Comparison of ENCODE assay signal across 16 cellular contexts in genomic region chr6:29447670-29448069, GRCh38. TPM values are rescaled to one million over a fixed set of nuclear protein-coding genes. Genes with fewer than 3 reads are reported as not detected.
DNase-seq lines count a peak whose midpoint lies in the region; ATAC-seq and TF ChIP-seq lines count a peak whose summit lies in the region.
"Had no signal": no experiment of that assay in that cellular context is flagged by ENCODE, and none has a peak within 500 bp of the region (broad histone marks: within the 10 kb centered on the region; RNA-seq: fewer than 3 reads in every experiment).

No MANE protein-coding gene starts in this region.

- no peak overlapping the region for H3K4me3 Mint-ChIP-seq in endodermal cell
- H3K4me3 Mint-ChIP-seq: activated T-helper 1 cell treated with anti-CD3 and anti-CD28 coated beads, Interleukin-12 subunit alpha, Interleukin-12 subunit beta, Interleukin-2, Interleukin-4 antibody, amounts not matched to agents 30 ng/mL and 10 ng/mL and 1 ng/mL, durations not matched to agents 14 hours and 24 hours and 36 hours; stimulated activated naive CD8-positive, alpha-beta T cell treated with anti-CD3 and anti-CD28 coated beads, Interleukin-15, amount 100 ng/mL, for 72 hours had no signal

- no peak overlapping the region for H3K4me3 ChIP-seq in endodermal cell (ENCODE audit: low read length)
- no peak overlapping the region for H3K4me3 ChIP-seq in trophoblast cell (ENCODE audit: low read depth, low read length)
- H3K4me3 ChIP-seq: pancreas, smooth muscle cell had no signal

- H3K23ac ChIP-seq in trophoblast cell (ENCODE audit: low read length), result no peak overlapping the region

- no peak overlapping the region for H3K27ac Mint-ChIP-seq in endodermal cell
- H3K27ac Mint-ChIP-seq: activated T-helper 1 cell treated with anti-CD3 and anti-CD28 coated beads, Interleukin-12 subunit alpha, Interleukin-12 subunit beta, Interleukin-2, Interleukin-4 antibody, amounts not matched to agents 30 ng/mL and 10 ng/mL and 1 ng/mL, durations not matched to agents 14 hours and 24 hours and 36 hours; stimulated activated naive CD8-positive, alpha-beta T cell treated with anti-CD3 and anti-CD28 coated beads, Interleukin-15, amount 100 ng/mL, for 72 hours had no signal

- no peaks in the 10 kb centered on the region for H3K4me1 Mint-ChIP-seq in endodermal cell
- H3K4me1 Mint-ChIP-seq: stimulated activated naive CD8-positive, alpha-beta T cell treated with anti-CD3 and anti-CD28 coated beads, Interleukin-15, amount 100 ng/mL, for 72 hours had no signal

- H3K36me3 Mint-ChIP-seq in endodermal cell (ENCODE audit: low read depth), result no peaks in the 10 kb centered on the region

- no peak overlapping the region for H4K8ac ChIP-seq in trophoblast cell (ENCODE audit: low read depth, low read length)

- POLR2A ChIA-PET in GM10248 (lab: Yijun Ruan, JAX), result no interaction called here

- H3K79me2 ChIP-seq in trophoblast cell (ENCODE audit: control insufficient read depth, insufficient read depth, low read length, poor library complexity), result no peaks in the 10 kb centered on the region

- H3K9ac ChIP-seq in endodermal cell (ENCODE audit: extremely low read depth, low read length, poor library complexity, severe bottlenecking) (no peak overlapping the region), trophoblast cell (ENCODE audit: low read length) (no peak overlapping the region)

- H2BK12ac ChIP-seq in trophoblast cell (ENCODE audit: low read length), result no peak overlapping the region

- no peak overlapping the region for H2BK120ac ChIP-seq in trophoblast cell (ENCODE audit: insufficient read depth, low read length, poor library complexity)

- no peak overlapping the region for H3K4me2 ChIP-seq in trophoblast cell (ENCODE audit: low read length)
- H3K4me2 ChIP-seq: smooth muscle cell had no signal

- H4K12ac ChIP-seq in trophoblast cell (ENCODE audit: low read depth, low read length), result no peak overlapping the region

- H4K91ac ChIP-seq in trophoblast cell (ENCODE audit: low read depth, low read length), result no peak overlapping the region

- 100% methylated on average over 1 of the region's 1 CpG; no CpG with 5 or more reads in 1 of the 2 experiments for WGBS in endodermal cell (ENCODE audit: insufficient coverage in 1 of 2, insufficient read length in 1 of 2), 2 experiments
- no CpG with 5 or more reads among the region's 1 CpG for whole genome bisulfite sequencing in trophoblast cell (ENCODE audit: extremely low coverage, insufficient coverage, insufficient read length)

- peak overlapping the region; percentile 36 for H3K27ac ChIP-seq in endodermal cell (ENCODE audit: low read depth, low read length)
- H3K27ac ChIP-seq in trophoblast cell (ENCODE audit: low read depth, low read length), result peak overlapping the region; percentile 21
- H3K27ac ChIP-seq: C4-2B, pancreas had no signal

- no peak overlapping the region for H2AK5ac ChIP-seq in trophoblast cell (ENCODE audit: low read length)

- no peak overlapping the region for H3K18ac ChIP-seq in trophoblast cell (ENCODE audit: low read length)

- no peak overlapping the region for H3K4ac ChIP-seq in trophoblast cell (ENCODE audit: low read depth, low read length)

- DNase-seq in M059J (ENCODE audit: low read depth) (peak; percentile 18), endodermal cell (no peak), trophoblast cell (peak in 1 of 2 donors; percentile 47), GM10248 (ENCODE audit: extremely low spot score) (no peak), NAMALWA (ENCODE audit: low spot score) (no peak)
- DNase-seq: activated CD4-positive, alpha-beta T cell treated with anti-CD3 and anti-CD28 coated beads, Interleukin-2, amount 50 U/mL, for 4 hours; amygdala; DND-41; NCI-H1048; pancreas; stimulated activated naive CD8-positive, alpha-beta T cell treated with anti-CD3 and anti-CD28 coated beads, Interleukin-15, amount 100 ng/mL, for 72 hours had no signal

- no peaks in the 10 kb centered on the region for H3K4me1 ChIP-seq in endodermal cell (ENCODE audit: control insufficient read depth, insufficient read depth, low read length)
- H3K4me1 ChIP-seq in trophoblast cell (ENCODE audit: control insufficient read depth in 1 of 2, insufficient read depth in 2 of 2, low read length in 2 of 2), result peaks cover 0 to 5% of the 10 kb centered on the region in 2 experiments
- H3K4me1 ChIP-seq: pancreas had no signal

- CTCF ChIA-PET in GM10248 (lab: Yijun Ruan, JAX), result no interaction called here

- no peak overlapping the region for H2AFZ ChIP-seq in trophoblast cell (ENCODE audit: insufficient read depth, low read length, poor library complexity)

- H3K14ac ChIP-seq in trophoblast cell (ENCODE audit: low read length), result no peak overlapping the region

- peaks cover 2% of the 10 kb centered on the region for H3K27me3 Mint-ChIP-seq in endodermal cell (ENCODE audit: insufficient read depth)

- H3K79me1 ChIP-seq in trophoblast cell (ENCODE audit: low read length), result no peaks in the 10 kb centered on the region

- H3K9me3 Mint-ChIP-seq in endodermal cell, result no peaks in the 10 kb centered on the region

- H2BK5ac ChIP-seq in trophoblast cell (ENCODE audit: low read depth, low read length, poor library complexity), result no peak overlapping the region

- H3K9me3 ChIP-seq in endodermal cell (ENCODE audit: control insufficient read depth, low read length) (no peaks in the 10 kb centered on the region), trophoblast cell (ENCODE audit: insufficient read depth, low read depth, low read length) (no peaks in the 10 kb centered on the region)
- H3K9me3 ChIP-seq: pancreas had no signal

- H3K27me3 ChIP-seq in endodermal cell (ENCODE audit: control insufficient read depth, insufficient read depth, low read length, poor library complexity, severe bottlenecking) (no peaks in the 10 kb centered on the region), trophoblast cell (ENCODE audit: insufficient read depth, low read length) (no peaks in the 10 kb centered on the region)
- H3K27me3 ChIP-seq: pancreas had no signal

- no peak for ATAC-seq in HG03439 (IDR thresholded peaks at IDR 0.05; ENCODE audit: unreplicated experiment)
- ATAC-seq: pancreas; stimulated activated naive CD8-positive, alpha-beta T cell treated with anti-CD3 and anti-CD28 coated beads, Interleukin-15, amount 100 ng/mL, for 72 hours had no signal

- H3K36me3 ChIP-seq in endodermal cell (ENCODE audit: control insufficient read depth, insufficient read depth, low read length) (no peaks in the 10 kb centered on the region), trophoblast cell (ENCODE audit: control insufficient read depth in 1 of 2, insufficient read depth in 2 of 2, low read length in 2 of 2) (no peaks in the 10 kb centered on the region)
- H3K36me3 ChIP-seq: pancreas had no signal

- no peak for TF ChIP-seq CTCF in endodermal cell (conservative IDR thresholded peaks at IDR 0.05)
- no peak for TF ChIP-seq CTCF in GM10248 (IDR thresholded peaks at IDR 0.05; ENCODE audit: control extremely low read depth, extremely low read depth, low read depth, missing control alignments)

RNA-seq across cellular contexts. Expression of gene OR10C1, which starts 8.6 kb away (rescaled TPM):
- total RNA-seq in M059J (2014; rRNA removed; shearing (Covaris generic)), result not detected in 2 replicates
- total RNA-seq in endodermal cell, result not detected
- not detected for polyA plus RNA-seq in endodermal cell (2013, experiment 1 of 2)
- not detected for polyA plus RNA-seq in endodermal cell (2013, experiment 2 of 2)
- not detected in 2 replicates for polyA plus RNA-seq in trophoblast cell (2013)
- total RNA-seq: activated T-helper 1 cell treated with anti-CD3 and anti-CD28 coated beads, Interleukin-12 subunit alpha, Interleukin-12 subunit beta, Interleukin-2, Interleukin-4 antibody, amounts not matched to agents 30 ng/mL and 10 ng/mL and 1 ng/mL, durations not matched to agents 14 hours and 24 hours and 36 hours; mononuclear cell; pancreas; smooth muscle cell had no signal
- polyA plus RNA-seq: pancreas, smooth muscle cell had no signal

RNA-seq across cellular contexts. Expression of gene OR11A1, which starts 9.2 kb away (rescaled TPM):
- not detected in 2 replicates for total RNA-seq in M059J (2014; rRNA removed; shearing (Covaris generic))
- total RNA-seq in endodermal cell, result not detected
- polyA plus RNA-seq in endodermal cell (2013, experiment 1 of 2), result not detected
- not detected for polyA plus RNA-seq in endodermal cell (2013, experiment 2 of 2)
- not detected in 2 replicates for polyA plus RNA-seq in trophoblast cell (2013)
- total RNA-seq: activated T-helper 1 cell treated with anti-CD3 and anti-CD28 coated beads, Interleukin-12 subunit alpha, Interleukin-12 subunit beta, Interleukin-2, Interleukin-4 antibody, amounts not matched to agents 30 ng/mL and 10 ng/mL and 1 ng/mL, durations not matched to agents 14 hours and 24 hours and 36 hours; mononuclear cell; pancreas; smooth muscle cell had no signal
- polyA plus RNA-seq: pancreas, smooth muscle cell had no signal

RNA-seq across cellular contexts. Expression of gene OR2H1, which starts 9.3 kb away (rescaled TPM):
- not detected in 2 replicates for total RNA-seq in M059J (2014; rRNA removed; shearing (Covaris generic))
- not detected for total RNA-seq in endodermal cell
- polyA plus RNA-seq in endodermal cell (2013, experiment 1 of 2), result not detected
- polyA plus RNA-seq in endodermal cell (2013, experiment 2 of 2), result not detected
- not detected in 2 replicates for polyA plus RNA-seq in trophoblast cell (2013)
- total RNA-seq: activated T-helper 1 cell treated with anti-CD3 and anti-CD28 coated beads, Interleukin-12 subunit alpha, Interleukin-12 subunit beta, Interleukin-2, Interleukin-4 antibody, amounts not matched to agents 30 ng/mL and 10 ng/mL and 1 ng/mL, durations not matched to agents 14 hours and 24 hours and 36 hours; mononuclear cell; pancreas; smooth muscle cell had no signal
- polyA plus RNA-seq: pancreas, smooth muscle cell had no signal

RNA-seq across cellular contexts. Expression of gene OR12D1, which starts 32.9 kb away (rescaled TPM):
- not detected in 2 replicates for total RNA-seq in M059J (2014; rRNA removed; shearing (Covaris generic))
- total RNA-seq in endodermal cell, result not detected
- not detected for polyA plus RNA-seq in endodermal cell (2013, experiment 1 of 2)
- polyA plus RNA-seq in endodermal cell (2013, experiment 2 of 2), result not detected
- polyA plus RNA-seq in trophoblast cell (2013), result not detected in 2 replicates
- total RNA-seq: activated T-helper 1 cell treated with anti-CD3 and anti-CD28 coated beads, Interleukin-12 subunit alpha, Interleukin-12 subunit beta, Interleukin-2, Interleukin-4 antibody, amounts not matched to agents 30 ng/mL and 10 ng/mL and 1 ng/mL, durations not matched to agents 14 hours and 24 hours and 36 hours; mononuclear cell; pancreas; smooth muscle cell had no signal
- polyA plus RNA-seq: pancreas, smooth muscle cell had no signal

RNA-seq across cellular contexts. Expression of gene MAS1L, which starts 40.1 kb away (rescaled TPM):
- not detected in 2 replicates for total RNA-seq in M059J (2014; rRNA removed; shearing (Covaris generic))
- total RNA-seq in endodermal cell, result not detected
- polyA plus RNA-seq in endodermal cell (2013, experiment 1 of 2), result not detected
- not detected for polyA plus RNA-seq in endodermal cell (2013, experiment 2 of 2)
- polyA plus RNA-seq in trophoblast cell (2013), result not detected in 2 replicates
- total RNA-seq: activated T-helper 1 cell treated with anti-CD3 and anti-CD28 coated beads, Interleukin-12 subunit alpha, Interleukin-12 subunit beta, Interleukin-2, Interleukin-4 antibody, amounts not matched to agents 30 ng/mL and 10 ng/mL and 1 ng/mL, durations not matched to agents 14 hours and 24 hours and 36 hours; mononuclear cell; pancreas; smooth muscle cell had no signal
- polyA plus RNA-seq: pancreas, smooth muscle cell had no signal
